30 cellular contexts compared by ENCODE assay signal in the genomic region with DNA sequence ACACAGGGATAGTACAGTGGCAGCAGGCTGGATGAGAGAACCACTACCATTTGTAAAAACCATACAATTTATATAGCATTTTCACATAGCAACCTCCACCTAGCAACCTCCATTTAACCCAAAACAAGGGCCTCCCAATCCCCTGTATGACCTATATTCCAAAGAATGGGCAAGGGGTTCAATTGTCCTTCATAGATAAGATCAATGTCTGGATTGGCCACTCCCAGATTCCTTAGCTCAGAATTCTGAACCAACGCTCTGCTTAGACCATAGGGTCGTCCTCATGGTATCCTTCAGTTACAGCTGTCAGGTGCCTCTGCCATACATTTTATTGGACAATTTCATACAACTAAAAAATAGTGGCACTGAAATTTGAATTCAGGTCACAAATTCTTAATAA.
"Had no signal": no experiment of that assay in that cellular context is flagged by ENCODE, and none has a peak within 500 bp of the region (broad histone marks: within the 10 kb centered on the region; RNA-seq: fewer than 3 reads in every experiment).

No MANE protein-coding gene starts in this region.

- DNase-seq: activated B cell treated with CpG ODN at 0.5 μM for 24 hours; activated CD4-positive, alpha-beta memory T cell treated with anti-CD3 and anti-CD28 coated beads for 36 hours; activated CD4-positive, alpha-beta T cell treated with anti-CD3 and anti-CD28 coated beads for 4 hours; activated CD4-positive, alpha-beta T cell treated with anti-CD3 and anti-CD28 coated beads, Interleukin-2, amount 10 ng/mL, durations not matched to agents 24 days and 14 days; activated CD4-positive, alpha-beta T cell treated with anti-CD3 and anti-CD28 coated beads, Interleukin-2, amount 50 U/mL, for 1 hour; activated CD4-positive, alpha-beta T cell treated with anti-CD3 and anti-CD28 coated beads, Interleukin-2, amount 50 U/mL, for 4 hours; activated CD4-positive, CD25-positive, alpha-beta regulatory T cell treated with anti-CD3 and anti-CD28 coated beads, Interleukin-2, amount 50 U/mL, for 72 hours; activated CD8-positive, alpha-beta memory T cell treated with anti-CD3 and anti-CD28 coated beads, Interleukin-2, amount 50 U/mL, for 4 hours; activated CD8-positive, alpha-beta T cell treated with anti-CD3 and anti-CD28 coated beads for 36 hours; activated effector memory CD4-positive, alpha-beta T cell treated with Interleukin-2 at 50 U/mL for 16 hours; activated gamma-delta T cell; activated naive CD4-positive, alpha-beta T cell treated with anti-CD3 and anti-CD28 coated beads, Interleukin-2, amount 10 ng/mL, durations not matched to agents 7 days and 5 days; activated naive CD4-positive, alpha-beta T cell treated with Interleukin-2 at 50 U/mL for 16 hours; activated naive CD8-positive, alpha-beta T cell treated with anti-CD3 and anti-CD28 coated beads, Interleukin-2, amount 10 ng/mL, durations not matched to agents 7 days and 5 days; activated naive CD8-positive, alpha-beta T cell treated with anti-CD3 and anti-CD28 coated beads, Interleukin-2, amount 50 U/mL, for 24 hours; activated T-cell treated with anti-CD3 and anti-CD28 coated beads for 4 hours; activated T-cell treated with anti-CD3 and anti-CD28 coated beads, Interleukin-2, amount 50 U/mL, for 1 hour; activated T-cell treated with anti-CD3 and anti-CD28 coated beads, Interleukin-2, amount 50 U/mL, for 4 hours; activated T-cell treated with anti-CD3 and anti-CD28 coated beads, Interleukin-2, amount 50 U/mL, for 72 hours; amygdala; anterior cingulate cortex; body of pancreas; brain microvascular endothelial cell; central memory CD4-positive, alpha-beta T cell; T-helper 1 cell; T-helper 2 cell; T-helper 9 cell had no signal

- H3K27me3 ChIP-seq: ascending aorta, body of pancreas, brain microvascular endothelial cell, breast epithelium had no signal

- H3K9me3 ChIP-seq: ascending aorta, body of pancreas, breast epithelium had no signal

- H3K4me1 ChIP-seq: body of pancreas, breast epithelium had no signal

- H3K27ac ChIP-seq: ascending aorta, body of pancreas, brain microvascular endothelial cell, breast epithelium, VCaP had no signal

- H3K36me3 ChIP-seq: ascending aorta, brain microvascular endothelial cell, breast epithelium had no signal

- H3K4me3 ChIP-seq: ascending aorta, body of pancreas, breast epithelium had no signal
